1 cellular context compared by ENCODE assay signal in genomic region chr18:65751145-65752085, GRCh38.
TF ChIP-seq lines count a peak whose summit lies in the region.

No MANE protein-coding gene starts in this region.

TF ChIP-seq in A549, 52 proteins besides CTCF, POLR2A, EP300 and RAD21 (continued from another document):
- TF ChIP-seq REST (IDR thresholded peaks at IDR 0.05) (no peak), ESRRA (IDR thresholded peaks at IDR 0.05; ENCODE audit: borderline replicate concordance, low read length) (no peak), CHD2 (IDR thresholded peaks at IDR 0.05; ENCODE audit: low read length, partially characterized antibody) (no peak), RNF2 (IDR thresholded peaks at IDR 0.05; ENCODE audit: borderline replicate concordance, low read depth) (no peak), RCOR1 (IDR thresholded peaks at IDR 0.05; ENCODE audit: low read depth, low read length) (no peak)
- TF ChIP-seq, protein P1, sequence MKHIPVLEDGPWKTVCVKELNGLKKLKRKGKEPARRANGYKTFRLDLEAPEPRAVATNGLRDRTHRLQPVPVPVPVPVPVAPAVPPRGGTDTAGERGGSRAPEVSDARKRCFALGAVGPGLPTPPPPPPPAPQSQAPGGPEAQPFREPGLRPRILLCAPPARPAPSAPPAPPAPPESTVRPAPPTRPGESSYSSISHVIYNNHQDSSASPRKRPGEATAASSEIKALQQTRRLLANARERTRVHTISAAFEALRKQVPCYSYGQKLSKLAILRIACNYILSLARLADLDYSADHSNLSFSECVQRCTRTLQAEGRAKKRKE (CRISPR knock-in tag; IDR thresholded peaks at IDR 0.05; ENCODE audit: low read depth) = no peak
TF ChIP-seq in A549: peak in this region for 0.
